ENCODE assay signal across 23 cellular contexts in the genomic region with DNA sequence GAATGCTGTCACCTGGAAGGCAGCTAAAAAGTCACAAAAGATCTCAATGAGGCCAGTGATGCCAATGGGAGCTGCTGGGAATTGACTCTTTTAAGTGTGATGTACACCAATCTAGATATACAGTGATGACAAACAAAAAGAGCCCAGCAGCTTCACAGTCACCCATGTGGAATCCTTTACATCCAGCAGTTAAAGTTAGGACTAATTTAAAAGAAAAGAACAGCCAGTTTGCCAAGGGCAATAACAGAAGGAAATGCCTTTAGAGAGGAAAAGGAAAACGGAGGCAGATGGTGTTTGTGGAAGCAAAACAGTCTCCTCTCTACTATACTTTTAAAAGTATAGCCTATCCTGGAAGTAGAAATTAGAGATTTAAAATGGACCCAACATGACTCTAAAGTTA.
"Had no signal": no experiment of that assay in that cellular context is flagged by ENCODE, and none has a peak within 500 bp of the region (broad histone marks: within the 10 kb centered on the region; RNA-seq: fewer than 3 reads in every experiment).

No MANE protein-coding gene starts in this region.

- H3K4me2 ChIP-seq: hepatocyte had no signal

- H3K79me2 ChIP-seq: hepatocyte had no signal

- H3K27me3 ChIP-seq: heart right ventricle, hepatocyte, pancreas, right atrium auricular region, right lobe of liver, stomach, testis, thyroid gland, transverse colon, upper lobe of right lung had no signal

- FAIRE-seq: pancreas, urothelium cell line had no signal

- H3K27ac ChIP-seq: heart right ventricle, hepatocyte, left ventricle myocardium inferior, pancreas, psoas muscle, right atrium auricular region, right lobe of liver, stomach, testis, thyroid gland, transverse colon, upper lobe of right lung had no signal

- H3K27ac Mint-ChIP-seq: natural killer cell; stimulated activated naive B cell treated with anti-CD40 and anti-IgM and Interleukin-4, amounts not matched to agents 10 μg/mL and 1 μg/mL and 100 μg/mL, for 72 hours had no signal

- H3K4me1 ChIP-seq: pancreas, psoas muscle, right atrium auricular region, right lobe of liver, stomach, testis, thyroid gland, transverse colon, upper lobe of right lung had no signal

- H3K36me3 Mint-ChIP-seq: natural killer cell; stimulated activated naive B cell treated with anti-CD40 and anti-IgM and Interleukin-4, amounts not matched to agents 10 μg/mL and 1 μg/mL and 100 μg/mL, for 72 hours had no signal

- H3K27me3 Mint-ChIP-seq: stimulated activated naive B cell treated with anti-CD40 and anti-IgM and Interleukin-4, amounts not matched to agents 10 μg/mL and 1 μg/mL and 100 μg/mL, for 72 hours had no signal

- H3K4me1 Mint-ChIP-seq: natural killer cell; stimulated activated naive B cell treated with anti-CD40 and anti-IgM and Interleukin-4, amounts not matched to agents 10 μg/mL and 1 μg/mL and 100 μg/mL, for 72 hours had no signal

- ATAC-seq: natural killer cell; pancreas; psoas muscle; right lobe of liver; stimulated activated naive B cell treated with anti-CD40 and anti-IgM and Interleukin-4, amounts not matched to agents 10 μg/mL and 1 μg/mL and 100 μg/mL, for 72 hours; stimulated activated naive CD8-positive, alpha-beta T cell treated with anti-CD3 and anti-CD28 coated beads, Interleukin-15, Interleukin-2, amounts not matched to agents 100 U/mL and 50 U/mL, for 24 hours; upper lobe of right lung had no signal

- H3K9me3 ChIP-seq: left ventricle myocardium inferior, pancreas, psoas muscle, right atrium auricular region, right lobe of liver, testis, thyroid gland, transverse colon, upper lobe of right lung had no signal

- DNase-seq: heart right ventricle; islet precursor cell; left ventricle myocardium inferior; mesendoderm; natural killer cell; pancreas; psoas muscle; right lobe of liver; stimulated activated CD4-positive, alpha-beta T cell treated with anti-CD3 and anti-CD28 coated beads, Interleukin-12 subunit alpha, Interleukin-12 subunit beta, amount 100 ng/mL, for 4 hours; stimulated activated CD4-positive, alpha-beta T cell treated with anti-CD3 and anti-CD28 coated beads, Interleukin-15, amount 100 ng/mL, for 24 hours; stimulated activated CD4-positive, alpha-beta T cell treated with anti-CD3 and anti-CD28 coated beads, Interleukin-2, amount 100 ng/mL, for 24 hours; stimulated activated CD4-positive, alpha-beta T cell treated with anti-CD3 and anti-CD28 coated beads, Interleukin-4, amount 100 ng/mL, for 1 hour; stimulated activated naive B cell treated with anti-CD40 and anti-IgM and Interleukin-4, amounts not matched to agents 10 μg/mL and 1 μg/mL and 100 μg/mL, for 72 hours; stimulated activated naive CD8-positive, alpha-beta T cell treated with anti-CD3 and anti-CD28 coated beads, Interleukin-15, Interleukin-2, amounts not matched to agents 100 U/mL and 50 U/mL, for 24 hours; stomach; testis; thyroid gland; transverse colon; upper lobe of right lung had no signal

- H2AFZ ChIP-seq: hepatocyte had no signal

- H3K4me3 ChIP-seq: heart right ventricle, hepatocyte, left ventricle myocardium inferior, lung, pancreas, psoas muscle, right atrium auricular region, right lobe of liver, stomach, testis, thyroid gland, transverse colon, upper lobe of right lung had no signal

- H3K9me3 Mint-ChIP-seq: stimulated activated naive B cell treated with anti-CD40 and anti-IgM and Interleukin-4, amounts not matched to agents 10 μg/mL and 1 μg/mL and 100 μg/mL, for 72 hours had no signal

- H3K36me3 ChIP-seq: heart right ventricle, left ventricle myocardium inferior, pancreas, right atrium auricular region, right lobe of liver, stomach, thyroid gland, transverse colon, upper lobe of right lung had no signal

- H3K4me3 Mint-ChIP-seq: natural killer cell; stimulated activated naive B cell treated with anti-CD40 and anti-IgM and Interleukin-4, amounts not matched to agents 10 μg/mL and 1 μg/mL and 100 μg/mL, for 72 hours had no signal
